1 cellular context compared by ENCODE assay signal in genomic region chr17:74407384-74407783, GRCh38.
TF ChIP-seq lines count a peak whose summit lies in the region.

No MANE protein-coding gene starts in this region.

TF ChIP-seq in HepG2, 621 proteins besides CTCF, POLR2A, EP300 and RAD21:
- TF ChIP-seq ZNF768 (CRISPR knock-in tag; IDR thresholded peaks at IDR 0.05) (no peak), ZIK1 (CRISPR knock-in tag; IDR thresholded peaks at IDR 0.05; ENCODE audit: borderline replicate concordance, low read depth) (no peak), GATAD1 (CRISPR knock-in tag; IDR thresholded peaks at IDR 0.05) (no peak), ZNF703 (CRISPR knock-in tag; IDR thresholded peaks at IDR 0.05; ENCODE audit: borderline replicate concordance) (no peak), ZNF138 (CRISPR knock-in tag; IDR thresholded peaks at IDR 0.05; ENCODE audit: low read depth) (no peak), GZF1 (CRISPR knock-in tag; IDR thresholded peaks at IDR 0.05) (no peak), ZNF576 (CRISPR knock-in tag; IDR thresholded peaks at IDR 0.05) (no peak), ZNF687 (CRISPR knock-in tag; IDR thresholded peaks at IDR 0.05) (no peak), ZBTB33 (CRISPR knock-in tag; IDR thresholded peaks at IDR 0.05) (no peak), NR2C2 (CRISPR knock-in tag; IDR thresholded peaks at IDR 0.05; ENCODE audit: borderline replicate concordance) (no peak), ZFX (CRISPR knock-in tag; IDR thresholded peaks at IDR 0.05; ENCODE audit: low read depth) (no peak), MED13 (CRISPR knock-in tag; IDR thresholded peaks at IDR 0.05) (no peak), HDAC2 (CRISPR knock-in tag; IDR thresholded peaks at IDR 0.05) (no peak), ZNF780A (CRISPR knock-in tag; IDR thresholded peaks at IDR 0.05) (no peak), ZNF260 (CRISPR knock-in tag; IDR thresholded peaks at IDR 0.05; ENCODE audit: borderline replicate concordance, low read depth) (no peak), U2AF2 (IDR thresholded peaks at IDR 0.05; ENCODE audit: low read depth, low read length) (no peak), TRIM22 (IDR thresholded peaks at IDR 0.05) (no peak), ZNF101 (CRISPR knock-in tag; IDR thresholded peaks at IDR 0.05; ENCODE audit: borderline replicate concordance, low read depth) (no peak), NFATC3 (CRISPR knock-in tag; IDR thresholded peaks at IDR 0.05) (no peak)
